Comparison of ENCODE assay signal across 8 cellular contexts in the genomic region with DNA sequence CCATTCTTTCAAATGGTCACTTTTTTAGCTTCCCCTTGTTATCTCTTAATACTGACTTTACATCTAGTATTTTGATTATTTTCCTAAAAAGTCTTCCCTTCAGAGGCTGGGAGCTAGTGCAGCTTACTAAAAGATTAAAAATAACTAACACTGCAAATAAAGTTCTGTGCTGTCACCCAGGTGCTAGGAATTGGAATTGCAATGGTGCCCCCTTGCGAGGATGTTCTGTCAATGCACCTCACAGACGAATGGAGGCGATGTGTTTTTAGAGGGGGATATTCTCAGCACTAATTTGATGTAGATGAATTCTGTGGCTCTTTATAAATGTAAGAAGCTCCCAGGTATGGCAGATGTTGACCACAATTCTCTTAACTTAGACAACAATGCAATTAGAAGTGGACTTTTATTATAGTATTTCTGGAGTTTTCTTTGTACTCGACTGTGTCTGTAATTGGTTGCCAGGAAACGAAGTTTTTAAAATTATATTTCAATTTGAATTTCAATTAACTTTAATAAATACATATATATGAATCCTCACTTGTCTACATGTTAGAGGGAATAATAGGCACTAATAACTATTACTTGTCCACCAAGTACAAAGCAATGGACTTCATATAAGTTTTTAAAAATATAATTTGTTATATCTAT. TPM values are rescaled to one million over a fixed set of nuclear protein-coding genes. Genes with fewer than 3 reads are reported as not detected.
DNase-seq lines count a peak whose midpoint lies in the region; ATAC-seq, FAIRE-seq and TF ChIP-seq lines count a peak whose summit lies in the region.

No MANE protein-coding gene starts in this region.

- H3K4me1 ChIP-seq in SK-N-SH (ENCODE audit: control insufficient read depth in 1 of 2, insufficient read depth in 2 of 2, low read depth in 1 of 2, low read length in 1 of 2) (peaks cover 0 to 5% of the 10 kb centered on the region in 2 experiments; a peak in 1 of 4 replicates), small intestine (ENCODE audit: control insufficient read depth in 2 of 2, insufficient read depth in 1 of 2, low read depth in 1 of 2, low read length in 1 of 2) (no peaks in the 10 kb centered on the region)

- TF ChIP-seq CTCF in SK-N-SH (IDR thresholded peaks at IDR 0.05) = peak; percentile 93

- POLR2A ChIA-PET in SK-N-SH (lab: Yijun Ruan, JAX) = no interaction called here

- no peak for TF ChIP-seq EP300 in SK-N-SH (IDR thresholded peaks at IDR 0.05; ENCODE audit: borderline replicate concordance in 1 of 2, low read depth in 1 of 2, low read length in 1 of 2)

- H3K9me3 ChIP-seq in SK-N-SH (no peaks in the 10 kb centered on the region), small intestine (ENCODE audit: control insufficient read depth, low read depth) (no peaks in the 10 kb centered on the region)

- ATAC-seq in GM19372 (IDR thresholded peaks at IDR 0.05; ENCODE audit: low read depth, unreplicated experiment) = peak; percentile 79
- ATAC-seq in HG03520 (IDR thresholded peaks at IDR 0.05; ENCODE audit: unreplicated experiment) = peak; percentile 61

- no peaks in the 10 kb centered on the region for H3K9me2 ChIP-seq in SK-N-SH

- FAIRE-seq in small intestine (lab: Jason Lieb, UNC) = peak; percentile 39

- H3K36me3 ChIP-seq in SK-N-SH (replicated peaks in 1 of 2; ENCODE audit: control insufficient read depth in 1 of 2, insufficient read depth in 2 of 2, low read length in 1 of 2) (no peaks in the 10 kb centered on the region), small intestine (ENCODE audit: control insufficient read depth in 2 of 2, insufficient read depth in 2 of 2, low read length in 2 of 2) (no peaks in the 10 kb centered on the region)

- peak; percentile 33 for DNase-seq in DMS114 treated with DMSO at 0.1 percent for 48 hours (lab: John Stamatoyannopoulos, UW; ENCODE audit: unreplicated experiment)
- DNase-seq in SK-N-SH = peak; percentile 54
- DNase-seq in anterior cingulate cortex (lab: John Stamatoyannopoulos, UW) = peak in 48 of 58 donors; percentile 1 to 74 (median 17)
- peak; percentile 20 for DNase-seq in hepatic stellate cell (ENCODE audit: low spot score)
- DNase-seq in small intestine = peak; percentile 44
- DNase-seq in GOT3 (lab: John Stamatoyannopoulos, UW) = no peak

- no peaks in the 10 kb centered on the region for H3K79me2 ChIP-seq in SK-N-SH (ENCODE audit: insufficient read depth)

- H3K27ac ChIP-seq in SK-N-SH (ENCODE audit: low read depth in 2 of 2, low read length in 1 of 2) (no peak overlapping the region), small intestine (ENCODE audit: low read depth in 1 of 2, low read length in 1 of 2) (no peak overlapping the region)

- TF ChIP-seq RAD21 in SK-N-SH (IDR thresholded peaks at IDR 0.05; ENCODE audit: low read length) = peak; percentile 75

- H3K4me2 ChIP-seq in SK-N-SH = no peak overlapping the region

- 1% methylated on average over 5 of the region's 5 CpGs for WGBS in SK-N-SH (ENCODE audit: low lambda C conversion rate)
- 19 to 30% (median 20%) methylated on average over 5 of the region's 5 CpGs for WGBS in small intestine, 3 donors

- no peak overlapping the region for H2AFZ ChIP-seq in SK-N-SH (ENCODE audit: low read depth)

- H3F3A ChIP-seq in SK-N-SH (replicated peaks; ENCODE audit: insufficient read depth) = no peaks in the 10 kb centered on the region

- H3K27me3 ChIP-seq in SK-N-SH (ENCODE audit: insufficient read depth) (no peaks in the 10 kb centered on the region; the same call in 1 of the 2 replicates), small intestine (ENCODE audit: control insufficient read depth in 2 of 2, insufficient read depth in 2 of 2, low read length in 2 of 2) (no peaks in the 10 kb centered on the region)

- CTCF ChIA-PET in SK-N-SH (lab: Yijun Ruan, JAX) = interaction anchor here (0.6 to 3.3 kb wide), 26 partner anchors 8 to 1648 kb away, joined by 3 to 24 read pairs (median 4); no protein-coding TSS in a partner anchor

- H3K4me3 ChIP-seq in SK-N-SH (ENCODE audit: low read depth in 2 of 2, low read length in 1 of 2) (peak overlapping the region in 1 of 2 experiments; percentile 31; a peak in 1 of 4 replicates), small intestine (ENCODE audit: low read depth in 1 of 2, low read length in 2 of 2) (no peak overlapping the region)

- no peak overlapping the region for H3K9ac ChIP-seq in SK-N-SH

- no peaks in the 10 kb centered on the region for H4K20me1 ChIP-seq in SK-N-SH (ENCODE audit: insufficient read depth)

TF ChIP-seq in SK-N-SH, 30 proteins besides CTCF, POLR2A, EP300 and RAD21:
- TF ChIP-seq RCOR1 (IDR thresholded peaks at IDR 0.05; ENCODE audit: low read length) (no peak), SMC3 (IDR thresholded peaks at IDR 0.05; ENCODE audit: low read depth, low read length) (peak; percentile 61), MXI1 (IDR thresholded peaks at IDR 0.05; ENCODE audit: low read depth, low read length) (no peak), RXRA (IDR thresholded peaks at IDR 0.05; ENCODE audit: borderline replicate concordance, low read depth) (no peak)

RNA-seq across cellular contexts. Expression of gene SMIM31, which starts 22.0 kb away (rescaled TPM):
- not detected in 2 replicates for polyA plus RNA-seq in SK-N-SH (2012; rRNA removed)
- not detected in 2 replicates for polyA plus RNA-seq in SK-N-SH (2012; cell fraction: cytosol; rRNA removed)
- not detected in 2 replicates for polyA plus RNA-seq in SK-N-SH (2012; cell fraction: nucleus; rRNA removed)
- 10 to 100 TPM; 16.7 to 86.1 (median 44.6) TPM for polyA plus RNA-seq in small intestine

Comparison
In these comparisons a context has a peak if more than half of its experiments do, and no peak if none do; other contexts are left out.
1. RNA of gene SMIM31, which starts 22.0 kb away (polyA plus RNA-seq): 16.7 to 86.1 TPM in small intestine; not detected in SK-N-SH; every median in the first group is over 10 times any median in the second.